ENCODE assay signal across 7 cellular contexts in genomic region chr2:854460-854859, GRCh38.
DNase-seq lines count a peak whose midpoint lies in the region; ATAC-seq, FAIRE-seq and TF ChIP-seq lines count a peak whose summit lies in the region.

No MANE protein-coding gene starts in this region.

- no peaks in the 10 kb centered on the region for H3K9me2 ChIP-seq in SU-DHL-6 (replicated peaks; ENCODE audit: insufficient read depth, low read length)

- H3K27ac ChIP-seq in SU-DHL-6 (ENCODE audit: low read depth, low read length) (no peak overlapping the region), small intestine (ENCODE audit: low read depth in 1 of 2, low read length in 1 of 2) (no peak overlapping the region)

- H2AFZ ChIP-seq in SU-DHL-6 (ENCODE audit: low read depth, low read length, severe bottlenecking): no peak overlapping the region

- H3K27ac Mint-ChIP-seq in activated T-helper 1 cell treated with anti-CD3 and anti-CD28 coated beads, Interleukin-12 subunit alpha, Interleukin-12 subunit beta, Interleukin-2, Interleukin-4 antibody, amounts not matched to agents 30 ng/mL and 10 ng/mL and 1 ng/mL, durations not matched to agents 14 hours and 24 hours and 36 hours: no peak overlapping the region

- H3K4me2 ChIP-seq in SU-DHL-6 (ENCODE audit: low read depth, low read length, poor library complexity, severe bottlenecking): no peak overlapping the region

- WGBS in small intestine, 3 donors: 18 to 35% (median 31%) methylated on average over 3 of the region's 3 CpGs

- peaks cover 20% of the 10 kb centered on the region for H3K9me3 Mint-ChIP-seq in activated T-helper 1 cell treated with anti-CD3 and anti-CD28 coated beads, Interleukin-12 subunit alpha, Interleukin-12 subunit beta, Interleukin-2, Interleukin-4 antibody, amounts not matched to agents 30 ng/mL and 10 ng/mL and 1 ng/mL, durations not matched to agents 14 hours and 24 hours and 36 hours

- intact Hi-C loops in activated T-helper 1 cell treated with anti-CD3 and anti-CD28 coated beads, Interleukin-12 subunit alpha, Interleukin-12 subunit beta, Interleukin-2, Interleukin-4 antibody, amounts not matched to agents 30 ng/mL and 10 ng/mL and 1 ng/mL, durations not matched to agents 14 hours and 24 hours and 36 hours (cut with micrococcal nuclease): no loop called here

- ATAC-seq in HG02642 (IDR thresholded peaks at IDR 0.05; ENCODE audit: poor library complexity, unreplicated experiment): peak; percentile 45

- TF ChIP-seq CTCF in GM06990 (IDR thresholded peaks at IDR 0.05; ENCODE audit: insufficient read depth, low read length, poor library complexity, severe bottlenecking) (peak; percentile 54), SU-DHL-6 (IDR thresholded peaks at IDR 0.05; ENCODE audit: insufficient read depth, low read length, poor library complexity, severe bottlenecking) (peak; percentile 69), fibroblast of villous mesenchyme (IDR thresholded peaks at IDR 0.05; ENCODE audit: insufficient read depth, low read depth, low read length) (peak; percentile 27)

- H3K36me3 ChIP-seq in GM06990 (ENCODE audit: control insufficient read depth, insufficient read depth, low read length) (no peaks in the 10 kb centered on the region), SU-DHL-6 (ENCODE audit: low read length) (no peaks in the 10 kb centered on the region), small intestine (ENCODE audit: control insufficient read depth in 2 of 2, insufficient read depth in 2 of 2, low read length in 2 of 2) (no peaks in the 10 kb centered on the region)

- no peak overlapping the region for H3K4me3 Mint-ChIP-seq in activated T-helper 1 cell treated with anti-CD3 and anti-CD28 coated beads, Interleukin-12 subunit alpha, Interleukin-12 subunit beta, Interleukin-2, Interleukin-4 antibody, amounts not matched to agents 30 ng/mL and 10 ng/mL and 1 ng/mL, durations not matched to agents 14 hours and 24 hours and 36 hours

- H3K36me3 Mint-ChIP-seq in activated T-helper 1 cell treated with anti-CD3 and anti-CD28 coated beads, Interleukin-12 subunit alpha, Interleukin-12 subunit beta, Interleukin-2, Interleukin-4 antibody, amounts not matched to agents 30 ng/mL and 10 ng/mL and 1 ng/mL, durations not matched to agents 14 hours and 24 hours and 36 hours (ENCODE audit: low read depth): no peaks in the 10 kb centered on the region

- H3K27me3 Mint-ChIP-seq in activated T-helper 1 cell treated with anti-CD3 and anti-CD28 coated beads, Interleukin-12 subunit alpha, Interleukin-12 subunit beta, Interleukin-2, Interleukin-4 antibody, amounts not matched to agents 30 ng/mL and 10 ng/mL and 1 ng/mL, durations not matched to agents 14 hours and 24 hours and 36 hours (ENCODE audit: insufficient read depth): no peaks in the 10 kb centered on the region

- no peaks in the 10 kb centered on the region for H3K4me1 ChIP-seq in small intestine (ENCODE audit: control insufficient read depth in 2 of 2, insufficient read depth in 1 of 2, low read depth in 1 of 2, low read length in 1 of 2)

- no peaks in the 10 kb centered on the region for H3K27me3 ChIP-seq in GM06990 (replicated peaks; ENCODE audit: control insufficient read depth, insufficient read depth, low read length)
- no peaks in the 10 kb centered on the region for H3K27me3 ChIP-seq in SU-DHL-6 (ENCODE audit: low read length)
- no peaks in the 10 kb centered on the region for H3K27me3 ChIP-seq in small intestine (ENCODE audit: control insufficient read depth in 2 of 2, insufficient read depth in 2 of 2, low read length in 2 of 2)

- peaks cover 17% of the 10 kb centered on the region for H3K4me1 Mint-ChIP-seq in activated T-helper 1 cell treated with anti-CD3 and anti-CD28 coated beads, Interleukin-12 subunit alpha, Interleukin-12 subunit beta, Interleukin-2, Interleukin-4 antibody, amounts not matched to agents 30 ng/mL and 10 ng/mL and 1 ng/mL, durations not matched to agents 14 hours and 24 hours and 36 hours (ENCODE audit: low read depth)

- H3F3A ChIP-seq in SU-DHL-6 (ENCODE audit: insufficient read depth): no peaks in the 10 kb centered on the region

- no peak overlapping the region for H3K4me3 ChIP-seq in GM06990 (replicated peaks; ENCODE audit: low read depth, low read length)
- H3K4me3 ChIP-seq in SU-DHL-6 (ENCODE audit: insufficient read depth, low read length, poor library complexity, severe bottlenecking): no peak overlapping the region
- H3K4me3 ChIP-seq in fibroblast of villous mesenchyme (ENCODE audit: low read depth, low read length): no peak overlapping the region
- H3K4me3 ChIP-seq in small intestine (ENCODE audit: low read depth in 1 of 2, low read length in 2 of 2): no peak overlapping the region

- no peaks in the 10 kb centered on the region for H4K20me1 ChIP-seq in SU-DHL-6 (ENCODE audit: low read depth, low read length)

- no peaks in the 10 kb centered on the region for H3K79me2 ChIP-seq in SU-DHL-6 (ENCODE audit: insufficient read depth, low read length)

- FAIRE-seq in small intestine (lab: Jason Lieb, UNC): no peak

- DNase-seq in GM06990 (ENCODE audit: extremely low read depth, insufficient read length) (no peak), fibroblast of villous mesenchyme (ENCODE audit: low read depth) (peak; percentile 3), small intestine (peak; percentile 41), superior temporal gyrus (ENCODE audit: extremely low spot score) (no peak)
- DNase-seq in activated T-helper 1 cell treated with anti-CD3 and anti-CD28 coated beads, Interleukin-12 subunit alpha, Interleukin-12 subunit beta, Interleukin-2, Interleukin-4 antibody, amounts not matched to agents 30 ng/mL and 10 ng/mL and 1 ng/mL, durations not matched to agents 14 hours and 24 hours and 36 hours (ENCODE audit: low spot score): no peak

- no peak overlapping the region for H3K9ac ChIP-seq in SU-DHL-6 (ENCODE audit: low read length)

- H3K9me3 ChIP-seq in SU-DHL-6 (ENCODE audit: insufficient read depth, low read length) (no peaks in the 10 kb centered on the region), small intestine (ENCODE audit: control insufficient read depth, low read depth) (no peaks in the 10 kb centered on the region)

Comparison
In these comparisons a context has a peak if more than half of its experiments do, and no peak if none do; other contexts are left out.
1. DNase-seq: peak in fibroblast of villous mesenchyme (single experiment) and small intestine (single experiment); none in GM06990 (single experiment), superior temporal gyrus (single experiment) and activated T-helper 1 cell treated with anti-CD3 and anti-CD28 coated beads, Interleukin-12 subunit alpha, Interleukin-12 subunit beta, Interleukin-2, Interleukin-4 antibody, amounts not matched to agents 30 ng/mL and 10 ng/mL and 1 ng/mL, durations not matched to agents 14 hours and 24 hours and 36 hours (single experiment).
2. Peak in every context shown above with its lines, with median percentiles within 50 percentile points of each other: CTCF ChIP-seq.